11 cellular contexts compared by ENCODE assay signal in genomic region chr13:75704942-75705320, GRCh38.
A peak's percentile ranks its signal among the peaks of the same experiment; 100 is the strongest.
DNase-seq lines count a peak whose midpoint lies in the region; ATAC-seq lines count a peak whose summit lies in the region.
"Had no signal": no experiment of that assay in that cellular context is flagged by ENCODE, and none has a peak within 500 bp of the region (broad histone marks: within the 10 kb centered on the region; RNA-seq: fewer than 3 reads in every experiment).

No MANE protein-coding gene starts in this region.

- ATAC-seq in esophagus mucosa (peak; percentile 96), GM18511 (IDR thresholded peaks at IDR 0.05; ENCODE audit: unreplicated experiment) (no peak), GM21737 (IDR thresholded peaks at IDR 0.05; ENCODE audit: unreplicated experiment) (no peak), GM21717 (IDR thresholded peaks at IDR 0.05; ENCODE audit: unreplicated experiment) (no peak)
- ATAC-seq: activated CD8-positive, alpha-beta T cell treated with anti-CD3 and anti-CD28 coated beads, Interleukin-2, amount 10 ng/mL, durations not matched to agents 7 days and 5 days had no signal

- peak; percentile 25 for DNase-seq in EL
- peak; percentile 79 for DNase-seq in NCI-H69 (lab: John Stamatoyannopoulos, UW)
- DNase-seq in renal cortical epithelial cell (ENCODE audit: low read depth), result peak; percentile 45
- DNase-seq in stimulated activated CD4-positive, alpha-beta T cell treated with anti-CD3 and anti-CD28 coated beads, Interleukin-12 subunit alpha, Interleukin-12 subunit beta, amount 100 ng/mL, for 4 hours, result no peak
- DNase-seq: activated CD8-positive, alpha-beta T cell treated with anti-CD3 and anti-CD28 coated beads, Interleukin-2, amount 10 ng/mL, durations not matched to agents 7 days and 5 days; nephron progenitor cell; RPMI8226 had no signal
